28 cellular contexts compared by ENCODE assay signal in the genomic region with DNA sequence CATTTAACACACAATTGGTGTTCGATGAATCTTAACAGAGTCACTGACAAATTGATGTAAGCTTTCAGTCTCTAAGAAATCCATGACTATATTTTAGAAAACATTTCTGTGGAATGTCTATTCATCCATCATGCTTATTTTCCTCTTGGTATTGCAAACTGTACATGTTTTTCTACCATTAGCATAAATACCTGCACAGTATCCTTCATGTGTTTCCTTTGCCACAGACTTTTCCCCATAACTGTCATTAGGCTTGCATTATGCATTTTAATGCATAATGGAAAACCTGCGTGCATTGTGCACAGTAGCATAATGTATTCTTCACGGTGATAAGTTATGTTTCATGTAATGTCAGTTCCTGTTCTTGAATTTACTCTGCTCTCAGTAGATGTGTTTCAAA.
"Had no signal": no experiment of that assay in that cellular context is flagged by ENCODE, and none has a peak within 500 bp of the region (broad histone marks: within the 10 kb centered on the region; RNA-seq: fewer than 3 reads in every experiment).

No MANE protein-coding gene starts in this region.

- H3K4me1 ChIP-seq: stomach, suprapubic skin, testis, thyroid gland, tibial artery, tibial nerve, transverse colon, upper lobe of left lung, upper lobe of right lung, uterus, vagina had no signal

- H3K27ac Mint-ChIP-seq: stimulated activated effector memory CD8-positive, alpha-beta T cell treated with anti-CD3 and anti-CD28 coated beads, Interleukin-12 subunit alpha, Interleukin-12 subunit beta, amount 100 ng/mL, for 72 hours; stimulated activated memory B cell treated with anti-CD40 and anti-IgM and Interleukin-4, amounts not matched to agents 10 μg/mL and 1 μg/mL and 100 μg/mL, for 72 hours; stimulated activated naive B cell treated with anti-CD40 and anti-IgM and Interleukin-4, amounts not matched to agents 10 μg/mL and 1 μg/mL and 100 μg/mL, for 72 hours; stimulated activated naive CD8-positive, alpha-beta T cell treated with anti-CD3 and anti-CD28 coated beads, Interleukin-15, amount 100 ng/mL, for 72 hours; stimulated activated naive CD8-positive, alpha-beta T cell treated with anti-CD3 and anti-CD28 coated beads, Interleukin-15, Interleukin-2, amounts not matched to agents 100 ng/mL and 50 ng/mL, for 24 hours; type B pancreatic cell had no signal

- H3K9me3 Mint-ChIP-seq: type B pancreatic cell had no signal

- H3K27ac ChIP-seq: stomach, suprapubic skin, testis, thoracic aorta, thyroid gland, tibial artery, tibial nerve, transverse colon, upper lobe of left lung, upper lobe of right lung, uterus, vagina had no signal

- H3K27me3 ChIP-seq: stomach, suprapubic skin, testis, thyroid gland, tibial artery, tibial nerve, transverse colon, upper lobe of left lung, upper lobe of right lung, uterus, vagina had no signal

- H3K4me3 Mint-ChIP-seq: stimulated activated effector memory CD8-positive, alpha-beta T cell treated with anti-CD3 and anti-CD28 coated beads, Interleukin-12 subunit alpha, Interleukin-12 subunit beta, amount 100 ng/mL, for 72 hours; stimulated activated memory B cell treated with anti-CD40 and anti-IgM and Interleukin-4, amounts not matched to agents 10 μg/mL and 1 μg/mL and 100 μg/mL, for 72 hours; stimulated activated naive B cell treated with anti-CD40 and anti-IgM and Interleukin-4, amounts not matched to agents 10 μg/mL and 1 μg/mL and 100 μg/mL, for 72 hours; stimulated activated naive CD8-positive, alpha-beta T cell treated with anti-CD3 and anti-CD28 coated beads, Interleukin-15, amount 100 ng/mL, for 72 hours; stimulated activated naive CD8-positive, alpha-beta T cell treated with anti-CD3 and anti-CD28 coated beads, Interleukin-15, Interleukin-2, amounts not matched to agents 100 ng/mL and 50 ng/mL, for 24 hours; type B pancreatic cell had no signal

- H3K9me3 ChIP-seq: stomach, suprapubic skin, testis, thoracic aorta, thyroid gland, tibial artery, tibial nerve, transverse colon, upper lobe of left lung, upper lobe of right lung, uterus, vagina had no signal

- H3K36me3 ChIP-seq: stomach, suprapubic skin, thoracic aorta, thyroid gland, tibial artery, tibial nerve, transverse colon, upper lobe of left lung, upper lobe of right lung, uterus, vagina had no signal

- H3K4me1 Mint-ChIP-seq: stimulated activated effector memory CD8-positive, alpha-beta T cell treated with anti-CD3 and anti-CD28 coated beads, Interleukin-12 subunit alpha, Interleukin-12 subunit beta, amount 100 ng/mL, for 72 hours; stimulated activated memory B cell treated with anti-CD40 and anti-IgM and Interleukin-4, amounts not matched to agents 10 μg/mL and 1 μg/mL and 100 μg/mL, for 72 hours; stimulated activated naive B cell treated with anti-CD40 and anti-IgM and Interleukin-4, amounts not matched to agents 10 μg/mL and 1 μg/mL and 100 μg/mL, for 72 hours; stimulated activated naive CD8-positive, alpha-beta T cell treated with anti-CD3 and anti-CD28 coated beads, Interleukin-15, amount 100 ng/mL, for 72 hours had no signal

- H3K36me3 Mint-ChIP-seq: stimulated activated effector memory CD8-positive, alpha-beta T cell treated with anti-CD3 and anti-CD28 coated beads, Interleukin-12 subunit alpha, Interleukin-12 subunit beta, amount 100 ng/mL, for 72 hours; stimulated activated memory B cell treated with anti-CD40 and anti-IgM and Interleukin-4, amounts not matched to agents 10 μg/mL and 1 μg/mL and 100 μg/mL, for 72 hours; stimulated activated naive B cell treated with anti-CD40 and anti-IgM and Interleukin-4, amounts not matched to agents 10 μg/mL and 1 μg/mL and 100 μg/mL, for 72 hours; type B pancreatic cell had no signal

- H3K27me3 Mint-ChIP-seq: stimulated activated memory B cell treated with anti-CD40 and anti-IgM and Interleukin-4, amounts not matched to agents 10 μg/mL and 1 μg/mL and 100 μg/mL, for 72 hours; stimulated activated naive B cell treated with anti-CD40 and anti-IgM and Interleukin-4, amounts not matched to agents 10 μg/mL and 1 μg/mL and 100 μg/mL, for 72 hours; stimulated activated naive CD8-positive, alpha-beta T cell treated with anti-CD3 and anti-CD28 coated beads, Interleukin-15, amount 100 ng/mL, for 72 hours; stimulated activated naive CD8-positive, alpha-beta T cell treated with anti-CD3 and anti-CD28 coated beads, Interleukin-15, Interleukin-2, amounts not matched to agents 100 ng/mL and 50 ng/mL, for 24 hours; type B pancreatic cell had no signal

- DNase-seq: stimulated activated CD4-positive, alpha-beta T cell treated with anti-CD3 and anti-CD28 coated beads, Interleukin-2, amount 100 ng/mL, for 48 hours; stimulated activated CD4-positive, alpha-beta T cell treated with anti-CD3 and anti-CD28 coated beads, Interleukin-4, amount 100 ng/mL, for 1 hour; stimulated activated CD4-positive, alpha-beta T cell treated with anti-CD3 and anti-CD28 coated beads, Interleukin-4, amount 100 ng/mL, for 24 hours; stimulated activated CD4-positive, alpha-beta T cell treated with anti-CD3 and anti-CD28 coated beads, Interleukin-4, amount 100 ng/mL, for 4 hours; stimulated activated CD8-positive, alpha-beta memory T cell treated with anti-CD3 and anti-CD28 coated beads, Interleukin-4, amount 100 ng/mL, for 48 hours; stimulated activated naive B cell treated with anti-CD40 and anti-IgM and Interleukin-4, amounts not matched to agents 10 μg/mL and 1 μg/mL and 100 μg/mL, for 72 hours; stimulated activated naive CD4-positive, alpha-beta T cell; stimulated activated naive CD4-positive, alpha-beta T cell treated with Interleukin-2 at 50 U/mL for 16 hours; stimulated activated naive CD8-positive, alpha-beta T cell treated with anti-CD3 and anti-CD28 coated beads, Interleukin-15, amount 100 ng/mL, for 72 hours; stimulated activated naive CD8-positive, alpha-beta T cell treated with anti-CD3 and anti-CD28 coated beads, Interleukin-15, Interleukin-2, amounts not matched to agents 100 U/mL and 50 U/mL, for 24 hours; stomach; substantia nigra; testis; thyroid gland; tibial artery; transverse colon; trophoblast cell; upper lobe of left lung; upper lobe of right lung; uterus had no signal

- H3K4me3 ChIP-seq: stomach, suprapubic skin, testis, thoracic aorta, thyroid gland, tibial artery, tibial nerve, transverse colon, upper lobe of left lung, upper lobe of right lung, uterus, vagina had no signal
